11 cellular contexts compared by ENCODE assay signal in genomic region chr17:41538565-41538991, GRCh38. TPM values are rescaled to one million over a fixed set of nuclear protein-coding genes. Genes with fewer than 3 reads are reported as not detected.
DNase-seq lines count a peak whose midpoint lies in the region; ATAC-seq and TF ChIP-seq lines count a peak whose summit lies in the region.
"Had no signal": no experiment of that assay in that cellular context is flagged by ENCODE, and none has a peak within 500 bp of the region (broad histone marks: within the 10 kb centered on the region; RNA-seq: fewer than 3 reads in every experiment).

No MANE protein-coding gene starts in this region.

- H3K9ac ChIP-seq in HUES48 (ENCODE audit: low read depth, low read length), result no peak overlapping the region

- intact Hi-C loops in breast epithelium (cut with DNase I; ENCODE audit: low total_unique reads), result no loop called here
- intact Hi-C loops in tibial artery (cut with DNase I; ENCODE audit: low total_unique reads), result no loop called here

- no peaks in the 10 kb centered on the region for H3K9me3 ChIP-seq in HUES48 (ENCODE audit: control insufficient read depth, insufficient read depth, low read length)
- no peaks in the 10 kb centered on the region for H3K9me3 ChIP-seq in breast epithelium
- no peaks in the 10 kb centered on the region for H3K9me3 ChIP-seq in tibial artery
- H3K9me3 ChIP-seq: left lung had no signal

- no peak overlapping the region for H3K4me3 ChIP-seq in HUES48 (ENCODE audit: low read depth, low read length)
- peak overlapping the region in 1 of 3 donors; percentile 16 for H3K4me3 ChIP-seq in breast epithelium
- no peak overlapping the region for H3K4me3 ChIP-seq in tibial artery
- H3K4me3 ChIP-seq: coronary artery, left lung had no signal

- H3K4me1 ChIP-seq in HUES48 (ENCODE audit: control insufficient read depth, insufficient read depth, low read length) (peaks cover 9% of the 10 kb centered on the region; the same call in 1 of the 2 replicates), breast epithelium (peaks cover 0 to 34% of the 10 kb centered on the region in 2 donors), tibial artery (peaks cover 0 to 16% (median 0%) of the 10 kb centered on the region in 4 donors)
- H3K4me1 ChIP-seq: left lung had no signal

- TF ChIP-seq POLR2A in breast epithelium (IDR thresholded peaks at IDR 0.05), result no peak

- TF ChIP-seq CTCF in C4-2B (conservative IDR thresholded peaks at IDR 0.05) (no peak), breast epithelium (IDR thresholded peaks at IDR 0.05) (no peak), tibial artery (IDR thresholded peaks at IDR 0.05) (no peak)

- no peak for ATAC-seq in GM18907 (IDR thresholded peaks at IDR 0.05; ENCODE audit: unreplicated experiment)
- no peak for ATAC-seq in GM21786 (IDR thresholded peaks at IDR 0.05; ENCODE audit: unreplicated experiment)
- ATAC-seq: left lung had no signal

- H3K27me3 ChIP-seq in HUES48 (ENCODE audit: control insufficient read depth, insufficient read depth, low read length) (no peaks in the 10 kb centered on the region), breast epithelium (no peaks in the 10 kb centered on the region), tibial artery (peaks cover 0 to 22% of the 10 kb centered on the region in 2 donors)

- H3K27ac ChIP-seq in C4-2B (peak overlapping the region; percentile 72), HUES48 (ENCODE audit: low read depth, low read length) (peak overlapping the region; percentile 58), breast epithelium (peak overlapping the region; percentile 85 to 88), tibial artery (no peak overlapping the region)
- H3K27ac ChIP-seq: coronary artery, left lung had no signal

- H3K36me3 ChIP-seq in HUES48 (ENCODE audit: control insufficient read depth, insufficient read depth, low read length) (no peaks in the 10 kb centered on the region), breast epithelium (no peaks in the 10 kb centered on the region), tibial artery (no peaks in the 10 kb centered on the region)
- H3K36me3 ChIP-seq: left lung had no signal

- peak in 1 of 2 donors; percentile 72 for DNase-seq in breast epithelium (ENCODE audit: low spot score in 2 of 2)
- DNase-seq in myocyte (ENCODE audit: low read depth), result peak; percentile 33
- DNase-seq in tibial artery, result no peak
- no peak for DNase-seq in SKM-1 treated with dmso at 0.1 percent for 144 hours (lab: John Stamatoyannopoulos, UW; ENCODE audit: unreplicated experiment)
- DNase-seq: HCEC 1CT had no signal

RNA-seq across cellular contexts. Expression of gene KRT19, which starts 10.5 kb away (rescaled TPM):
- total RNA-seq in breast epithelium, result 1,000 to 10,000 TPM in 1 of 3 donors, 100 to 1,000 TPM in 1, 1 to 10 TPM in 1; 6.7 to 1,011 (median 375) TPM
- total RNA-seq in myocyte, result not detected in 2 replicates
- not detected for polyA plus RNA-seq in myocyte (2012)

RNA-seq across cellular contexts. Expression of gene KRT15, which starts 19.9 kb away (rescaled TPM):
- total RNA-seq in breast epithelium, result 1,000 to 10,000 TPM in 1 of 3 donors, 100 to 1,000 TPM in 1, under 1 TPM in 1; 0.80 to 2,244 (median 331) TPM
- total RNA-seq in myocyte, result not detected in 2 replicates
- polyA plus RNA-seq in myocyte (2012), result not detected

RNA-seq across cellular contexts. Expression of gene KRT13, which starts 33.2 kb away (rescaled TPM):
- total RNA-seq in breast epithelium (1 to 10 TPM in 1 of 3 donors, not detected in 2; 1.6 TPM), myocyte (not detected in 2 replicates)
- polyA plus RNA-seq in myocyte (2012), result not detected

RNA-seq across cellular contexts. Expression of gene KRT9, which starts 33.3 kb away (rescaled TPM):
- total RNA-seq in breast epithelium (under 1 TPM in 1 of 3 donors, not detected in 2; 0.44 TPM), myocyte (not detected in 2 replicates)
- not detected for polyA plus RNA-seq in myocyte (2012)
- total RNA-seq: left lung had no signal

RNA-seq across cellular contexts. Expression of gene KRT14, which starts 48.1 kb away (rescaled TPM):
- total RNA-seq in breast epithelium (100 to 1,000 TPM in 2 of 3 donors, under 1 TPM in 1; 0.80 to 692 (median 388) TPM), myocyte (not detected in 2 replicates)
- not detected for polyA plus RNA-seq in myocyte (2012)

Comparison
In these comparisons a context has a peak if more than half of its experiments do, and no peak if none do; other contexts are left out.
1. H3K27ac ChIP-seq: peak in C4-2B (single experiment), HUES48 (single experiment) and breast epithelium (2 of 2); none in tibial artery (0 of 2).